10 cellular contexts compared by ENCODE assay signal in genomic region chr15:40253179-40253790, GRCh38. TPM values are rescaled to one million over a fixed set of nuclear protein-coding genes. Genes with fewer than 3 reads are reported as not detected.
DNase-seq lines count a peak whose midpoint lies in the region; ATAC-seq and TF ChIP-seq lines count a peak whose summit lies in the region.
"Had no signal": no experiment of that assay in that cellular context is flagged by ENCODE, and none has a peak within 500 bp of the region (broad histone marks: within the 10 kb centered on the region; RNA-seq: fewer than 3 reads in every experiment).

No MANE protein-coding gene starts in this region.

- H3K36me3 ChIP-seq in HCT116 (ENCODE audit: control insufficient read depth in 1 of 2, insufficient read depth in 2 of 2, low read length in 2 of 2) (peaks cover 3 to 4% of the 10 kb centered on the region in 2 experiments; a peak in 3 of 4 replicates), iPS-20b (ENCODE audit: insufficient read depth, low read depth, low read length) (no peaks in the 10 kb centered on the region)

- no peak for TF ChIP-seq CTCF in HCT116 (IDR thresholded peaks at IDR 0.05 in 2 of 3, conservative IDR thresholded peaks at IDR 0.05 in 1 of 3; ENCODE audit: borderline replicate concordance in 1 of 3, insufficient read depth in 1 of 3, low read depth in 2 of 3, low read length in 2 of 3)

- no peaks in the 10 kb centered on the region for H4K20me1 ChIP-seq in HCT116 (ENCODE audit: insufficient read depth)

- CTCF ChIA-PET in HCT116 (lab: Charles Lee): interaction anchor here (0.6 to 2.0 kb wide), 2 partner anchors 22 kb away, joined by 5 read pairs; no protein-coding TSS in a partner anchor

- no peaks in the 10 kb centered on the region for H3K36me3 Mint-ChIP-seq in activated T-helper 2 cell treated with anti-CD3 and anti-CD28 coated beads, Interferon-gamma antibody, Interleukin-2, Interleukin-4, amounts not matched to agents 10 μg/mL and 5 μg/mL and 100 μg/mL, durations not matched to agents 14 hours and 24 hours and 36 hours (ENCODE audit: low read depth)
- no peaks in the 10 kb centered on the region for H3K36me3 Mint-ChIP-seq in stimulated activated effector memory CD8-positive, alpha-beta T cell treated with anti-CD3 and anti-CD28 coated beads, Interleukin-12 subunit alpha, Interleukin-12 subunit beta, amount 100 ng/mL, for 72 hours

- H3K4me3 ChIP-seq in HCT116 (replicated peaks in 1 of 2; ENCODE audit: low read depth in 1 of 2, low read length in 2 of 2) (peak overlapping the region; percentile 65 to 97), iPS-20b (ENCODE audit: low read length) (peak overlapping the region; percentile 71)

- no peaks in the 10 kb centered on the region for H3K9me2 ChIP-seq in HCT116 (ENCODE audit: insufficient read depth)

- peaks cover 4% of the 10 kb centered on the region for H3K4me1 Mint-ChIP-seq in activated T-helper 2 cell treated with anti-CD3 and anti-CD28 coated beads, Interferon-gamma antibody, Interleukin-2, Interleukin-4, amounts not matched to agents 10 μg/mL and 5 μg/mL and 100 μg/mL, durations not matched to agents 14 hours and 24 hours and 36 hours (ENCODE audit: low read depth)
- peaks cover 24% of the 10 kb centered on the region for H3K4me1 Mint-ChIP-seq in stimulated activated effector memory CD8-positive, alpha-beta T cell treated with anti-CD3 and anti-CD28 coated beads, Interleukin-12 subunit alpha, Interleukin-12 subunit beta, amount 100 ng/mL, for 72 hours

- H3K9me3 ChIP-seq in HCT116 (ENCODE audit: control insufficient read depth in 1 of 2, insufficient read depth in 1 of 2, low read depth in 1 of 2, low read length in 2 of 2): no peaks in the 10 kb centered on the region
- H3K9me3 ChIP-seq in iPS-20b (ENCODE audit: insufficient read depth, low read depth, low read length): no peaks in the 10 kb centered on the region

- POLR2A ChIA-PET in HCT116 (lab: Charles Lee): interaction anchor here (0.6 kb wide), 1 partner anchor 67 kb away, joined by 3 read pairs; no protein-coding TSS in a partner anchor

- H3K4me1 ChIP-seq in HCT116 (ENCODE audit: control insufficient read depth in 1 of 2, insufficient read depth in 2 of 2, low read length in 2 of 2) (peaks cover 14 to 44% of the 10 kb centered on the region in 2 experiments), iPS-20b (ENCODE audit: insufficient read depth, low read length) (peaks cover 4% of the 10 kb centered on the region; the same call in 1 of the 2 replicates)

- H3K4me2 ChIP-seq in HCT116 (ENCODE audit: low read length): peak overlapping the region; percentile 99

- H3K27ac Mint-ChIP-seq in activated T-helper 2 cell treated with anti-CD3 and anti-CD28 coated beads, Interferon-gamma antibody, Interleukin-2, Interleukin-4, amounts not matched to agents 10 μg/mL and 5 μg/mL and 100 μg/mL, durations not matched to agents 14 hours and 24 hours and 36 hours: no peak overlapping the region
- H3K27ac Mint-ChIP-seq in stimulated activated effector memory CD8-positive, alpha-beta T cell treated with anti-CD3 and anti-CD28 coated beads, Interleukin-12 subunit alpha, Interleukin-12 subunit beta, amount 100 ng/mL, for 72 hours: no peak overlapping the region

- RAD21 ChIA-PET in HCT116 (lab: Charles Lee; ENCODE audit: low non-redundant PET in 1 of 2, low total read pairs in 2 of 2, uncharacterized antibody in 2 of 2, unreplicated experiment in 2 of 2): no interaction called here

- no peak; the same call in 1 of the 2 replicates for ATAC-seq in HCT116
- ATAC-seq in stimulated activated effector memory CD8-positive, alpha-beta T cell treated with anti-CD3 and anti-CD28 coated beads, Interleukin-12 subunit alpha, Interleukin-12 subunit beta, amount 100 ng/mL, for 72 hours: no peak
- no peak for ATAC-seq in HG03457 (IDR thresholded peaks at IDR 0.05; ENCODE audit: unreplicated experiment)

- peaks cover 18% of the 10 kb centered on the region; the same call in 1 of the 2 replicates for H3K79me2 ChIP-seq in HCT116 (ENCODE audit: insufficient read depth, low read length)

- DNase-seq in HCT116 (ENCODE audit: low read depth, low spot score): no peak
- DNase-seq in activated T-helper 2 cell treated with anti-CD3 and anti-CD28 coated beads, Interferon-gamma antibody, Interleukin-2, Interleukin-4, amounts not matched to agents 10 μg/mL and 5 μg/mL and 100 μg/mL, durations not matched to agents 14 hours and 24 hours and 36 hours (ENCODE audit: low spot score): no peak
- DNase-seq in stimulated activated effector memory CD8-positive, alpha-beta T cell treated with anti-CD3 and anti-CD28 coated beads, Interleukin-12 subunit alpha, Interleukin-12 subunit beta, amount 100 ng/mL, for 72 hours (ENCODE audit: low spot score in 2 of 2): no peak
- no peak for DNase-seq in UCSD-AML1 (lab: John Stamatoyannopoulos, UW; ENCODE audit: unreplicated experiment)
- DNase-seq in NCI-H1694 treated with DMSO at 0.1 percent for 48 hours (lab: John Stamatoyannopoulos, UW): no peak
- no peak for DNase-seq in Ammon's horn (ENCODE audit: low spot score)
- DNase-seq: stimulated activated naive CD4-positive, alpha-beta T cell treated with Interleukin-2 at 50 U/mL for 16 hours had no signal

- no peak for TF ChIP-seq RAD21 in HCT116 (IDR thresholded peaks at IDR 0.05; ENCODE audit: low read depth)

- H3K27me3 ChIP-seq in HCT116 (ENCODE audit: insufficient read depth, low read length): no peaks in the 10 kb centered on the region
- peaks cover 56% of the 10 kb centered on the region for H3K27me3 ChIP-seq in iPS-20b (ENCODE audit: insufficient read depth, low read length)

- peak overlapping the region; percentile 90 for H3K9ac ChIP-seq in HCT116 (ENCODE audit: low read length)
- H3K9ac ChIP-seq in iPS-20b (ENCODE audit: low read depth, low read length): peak overlapping the region; percentile 53; the same call in 1 of the 2 replicates

- no TSS peak for BruUV-seq in HCT116 (replicated peaks; lab: Mats Ljungman, UMichigan)

- intact Hi-C loops in HCT116 (cut with micrococcal nuclease): no loop called here
- intact Hi-C loops in activated T-helper 2 cell treated with anti-CD3 and anti-CD28 coated beads, Interferon-gamma antibody, Interleukin-2, Interleukin-4, amounts not matched to agents 10 μg/mL and 5 μg/mL and 100 μg/mL, durations not matched to agents 14 hours and 24 hours and 36 hours (cut with micrococcal nuclease): no loop called here

- peaks cover 49% of the 10 kb centered on the region for H3K27me3 Mint-ChIP-seq in activated T-helper 2 cell treated with anti-CD3 and anti-CD28 coated beads, Interferon-gamma antibody, Interleukin-2, Interleukin-4, amounts not matched to agents 10 μg/mL and 5 μg/mL and 100 μg/mL, durations not matched to agents 14 hours and 24 hours and 36 hours (ENCODE audit: low read depth)

- peak overlapping the region; percentile 69 for H3K4me3 Mint-ChIP-seq in activated T-helper 2 cell treated with anti-CD3 and anti-CD28 coated beads, Interferon-gamma antibody, Interleukin-2, Interleukin-4, amounts not matched to agents 10 μg/mL and 5 μg/mL and 100 μg/mL, durations not matched to agents 14 hours and 24 hours and 36 hours (ENCODE audit: low read depth)
- peak overlapping the region; percentile 78 for H3K4me3 Mint-ChIP-seq in stimulated activated effector memory CD8-positive, alpha-beta T cell treated with anti-CD3 and anti-CD28 coated beads, Interleukin-12 subunit alpha, Interleukin-12 subunit beta, amount 100 ng/mL, for 72 hours

- H2AFZ ChIP-seq in HCT116 (ENCODE audit: low read depth, low read length, poor library complexity, severe bottlenecking): peak overlapping the region; percentile 51

- TF ChIP-seq POLR2A in HCT116 (IDR thresholded peaks at IDR 0.05; ENCODE audit: borderline replicate concordance, extremely low read depth, insufficient read depth, insufficient read length): no peak

- no peaks in the 10 kb centered on the region for H3K9me3 Mint-ChIP-seq in activated T-helper 2 cell treated with anti-CD3 and anti-CD28 coated beads, Interferon-gamma antibody, Interleukin-2, Interleukin-4, amounts not matched to agents 10 μg/mL and 5 μg/mL and 100 μg/mL, durations not matched to agents 14 hours and 24 hours and 36 hours
- H3K9me3 Mint-ChIP-seq in stimulated activated effector memory CD8-positive, alpha-beta T cell treated with anti-CD3 and anti-CD28 coated beads, Interleukin-12 subunit alpha, Interleukin-12 subunit beta, amount 100 ng/mL, for 72 hours: no peaks in the 10 kb centered on the region

- H3K27ac ChIP-seq in HCT116 (ENCODE audit: low read depth, low read length) (peak overlapping the region; percentile 79), iPS-20b (ENCODE audit: low read length) (no peak overlapping the region)
- H3K27ac ChIP-seq: epithelial cell of prostate had no signal

TF ChIP-seq in HCT116, 20 proteins besides CTCF, POLR2A, EP300 and RAD21:
- TF ChIP-seq TCF7L2 (IDR thresholded peaks at IDR 0.05; ENCODE audit: borderline replicate concordance, extremely low read depth, insufficient read depth, insufficient read length) (no peak), ZFX (IDR thresholded peaks at IDR 0.05) (0 out of 2 replicates have a peak, but pooled peaks have one; percentile 9)

RNA-seq across cellular contexts. Expression of gene PAK6, which starts 14.4 kb away (rescaled TPM):
- 19.9 TPM for total RNA-seq in HCT116 (2021; ENCODE audit: unreplicated experiment)
- 17.3 and 17.9 TPM in 2 replicates for polyA plus RNA-seq in HCT116 (2012)
- 0.27 and 0.78 TPM in 2 replicates for total RNA-seq in activated T-helper 2 cell treated with anti-CD3 and anti-CD28 coated beads, Interferon-gamma antibody, Interleukin-2, Interleukin-4, amounts not matched to agents 10 μg/mL and 5 μg/mL and 100 μg/mL, durations not matched to agents 14 hours and 24 hours and 36 hours

RNA-seq across cellular contexts. Expression of gene ANKRD63, which starts 29.6 kb away (rescaled TPM):
- 0.89 TPM for total RNA-seq in HCT116 (2021; ENCODE audit: unreplicated experiment)
- 0.18 and 0.25 TPM in 2 replicates for polyA plus RNA-seq in HCT116 (2012)
- total RNA-seq in activated T-helper 2 cell treated with anti-CD3 and anti-CD28 coated beads, Interferon-gamma antibody, Interleukin-2, Interleukin-4, amounts not matched to agents 10 μg/mL and 5 μg/mL and 100 μg/mL, durations not matched to agents 14 hours and 24 hours and 36 hours: 0.41 and 0.48 TPM in 2 replicates

RNA-seq across cellular contexts. Expression of gene PLCB2, which starts 54.5 kb away (rescaled TPM):
- 2.8 TPM for total RNA-seq in HCT116 (2021; ENCODE audit: unreplicated experiment)
- polyA plus RNA-seq in HCT116 (2012): 1.7 TPM in 2 replicates
- total RNA-seq in activated T-helper 2 cell treated with anti-CD3 and anti-CD28 coated beads, Interferon-gamma antibody, Interleukin-2, Interleukin-4, amounts not matched to agents 10 μg/mL and 5 μg/mL and 100 μg/mL, durations not matched to agents 14 hours and 24 hours and 36 hours: 96.3 and 98.9 TPM in 2 replicates

Comparison
In these comparisons a context has a peak if more than half of its experiments do, and no peak if none do; other contexts are left out.
1. RNA of gene PAK6, which starts 14.4 kb away (total RNA-seq): 19.9 TPM in HCT116 (single experiment); 0.27 to 0.78 TPM in activated T-helper 2 cell treated with anti-CD3 and anti-CD28 coated beads, Interferon-gamma antibody, Interleukin-2, Interleukin-4, amounts not matched to agents 10 μg/mL and 5 μg/mL and 100 μg/mL, durations not matched to agents 14 hours and 24 hours and 36 hours; every median in the first group is over 10 times any median in the second.
2. RNA of gene PLCB2, which starts 54.5 kb away (total RNA-seq): 96.3 to 98.9 TPM in activated T-helper 2 cell treated with anti-CD3 and anti-CD28 coated beads, Interferon-gamma antibody, Interleukin-2, Interleukin-4, amounts not matched to agents 10 μg/mL and 5 μg/mL and 100 μg/mL, durations not matched to agents 14 hours and 24 hours and 36 hours; 2.8 TPM in HCT116 (single experiment); every median in the first group is over 10 times any median in the second.